In genomic region chr17:63932721-63933120, GRCh38 we compare ENCODE assay signal across 12 cellular contexts. TPM values are rescaled to one million over a fixed set of nuclear protein-coding genes. Genes with fewer than 3 reads are reported as not detected.
DNase-seq lines count a peak whose midpoint lies in the region; ATAC-seq and TF ChIP-seq lines count a peak whose summit lies in the region.
"Had no signal": no experiment of that assay in that cellular context is flagged by ENCODE, and none has a peak within 500 bp of the region (broad histone marks: within the 10 kb centered on the region; RNA-seq: fewer than 3 reads in every experiment).

No MANE protein-coding gene starts in this region.

- no peaks in the 10 kb centered on the region for H3K9me3 Mint-ChIP-seq in activated CD4-positive, alpha-beta T cell treated with anti-CD3 and anti-CD28 coated beads for 36 hours (ENCODE audit: low read depth)
- H3K9me3 Mint-ChIP-seq in naive B cell: peaks cover 0 to 4% (median 0%) of the 10 kb centered on the region in 7 donors

- H3K4me1 ChIP-seq in MM.1S (ENCODE audit: low read length): peaks cover 5% of the 10 kb centered on the region; the same call in 1 of the 2 replicates

- no peaks in the 10 kb centered on the region for H3K27me3 ChIP-seq in MM.1S (replicated peaks; ENCODE audit: insufficient read depth, low read length)

- H3K4me2 ChIP-seq in MM.1S (ENCODE audit: low read depth, low read length): peak overlapping the region; percentile 85

- TF ChIP-seq CTCF in MM.1S (IDR thresholded peaks at IDR 0.05; ENCODE audit: low read length): no peak

- H3K9me2 ChIP-seq in MM.1S (replicated peaks; ENCODE audit: insufficient read depth, low read length): no peaks in the 10 kb centered on the region

- no peak for ATAC-seq in activated CD4-positive, alpha-beta T cell treated with anti-CD3 and anti-CD28 coated beads for 36 hours
- ATAC-seq in GM21528 (IDR thresholded peaks at IDR 0.05; ENCODE audit: low FRiP score, unreplicated experiment): peak; percentile 26
- ATAC-seq in naive B cell (ENCODE audit: low read depth in 2 of 2): peak; percentile 37 to 53
- no peak for ATAC-seq in GM19455 (IDR thresholded peaks at IDR 0.05; ENCODE audit: unreplicated experiment)

- H3K36me3 Mint-ChIP-seq in activated CD4-positive, alpha-beta T cell treated with anti-CD3 and anti-CD28 coated beads for 36 hours (ENCODE audit: low read depth): no peaks in the 10 kb centered on the region
- H3K36me3 Mint-ChIP-seq in naive B cell: peaks cover 6 to 32% of the 10 kb centered on the region in 2 donors

- DNase-seq in activated CD4-positive, alpha-beta T cell treated with anti-CD3 and anti-CD28 coated beads for 36 hours: no peak
- no peak for DNase-seq in activated CD4-positive, alpha-beta T cell treated with anti-CD3 and anti-CD28 coated beads, Interleukin-2, amount 50 U/mL, for 4 hours
- no peak for DNase-seq in MM.1S
- no peak for DNase-seq in naive B cell
- no peak for DNase-seq in MV-4-11 (lab: John Stamatoyannopoulos, UW)
- DNase-seq in GDM1 (lab: John Stamatoyannopoulos, UW): no peak
- DNase-seq: glutamatergic neuron, left ventricle myocardium superior had no signal

- H3K9ac ChIP-seq in MM.1S (ENCODE audit: low read length): peak overlapping the region; percentile 51; the same call in 1 of the 2 replicates

- POLR2A ChIA-PET in activated CD4-positive, alpha-beta T cell treated with anti-CD3 and anti-CD28 coated beads for 36 hours (lab: Charles Lee): no interaction called here

- intact Hi-C loops in activated CD4-positive, alpha-beta T cell treated with anti-CD3 and anti-CD28 coated beads for 36 hours (cut with DNase I, micrococcal nuclease): no loop called here

- H3K4me3 ChIP-seq in MM.1S (ENCODE audit: low read length): peak overlapping the region; percentile 67

- peaks cover 15% of the 10 kb centered on the region for H3K4me1 Mint-ChIP-seq in activated CD4-positive, alpha-beta T cell treated with anti-CD3 and anti-CD28 coated beads for 36 hours
- peaks cover 48 to 69% (median 64%) of the 10 kb centered on the region in 3 donors for H3K4me1 Mint-ChIP-seq in naive B cell

- no peak overlapping the region for H3K27ac ChIP-seq in MM.1S (ENCODE audit: low read length)
- H3K27ac ChIP-seq: thoracic aorta had no signal

- H3K27me3 Mint-ChIP-seq in activated CD4-positive, alpha-beta T cell treated with anti-CD3 and anti-CD28 coated beads for 36 hours: no peaks in the 10 kb centered on the region
- no peaks in the 10 kb centered on the region for H3K27me3 Mint-ChIP-seq in naive B cell

- no peaks in the 10 kb centered on the region for H4K20me1 ChIP-seq in MM.1S (ENCODE audit: insufficient read depth, low read length)

- H3K79me2 ChIP-seq in MM.1S (ENCODE audit: low read length): no peaks in the 10 kb centered on the region

- CTCF ChIA-PET in activated CD4-positive, alpha-beta T cell treated with anti-CD3 and anti-CD28 coated beads for 36 hours (lab: Charles Lee): interaction anchor here (1.0 to 2.6 kb wide), 8 partner anchors 14 to 201 kb away, joined by 3 to 16 read pairs (median 6); partner anchors contain the start of gene GH1

- H2AFZ ChIP-seq in MM.1S (ENCODE audit: low read length): peak overlapping the region; percentile 81

- no peaks in the 10 kb centered on the region for H3K36me3 ChIP-seq in MM.1S (replicated peaks; ENCODE audit: insufficient read depth, low read length)
- H3K36me3 ChIP-seq: thoracic aorta had no signal

- H3F3A ChIP-seq in MM.1S (ENCODE audit: insufficient read depth, low read length): no peaks in the 10 kb centered on the region

- peak overlapping the region; percentile 93 for H3K27ac Mint-ChIP-seq in activated CD4-positive, alpha-beta T cell treated with anti-CD3 and anti-CD28 coated beads for 36 hours
- H3K27ac Mint-ChIP-seq in naive B cell: peak overlapping the region; percentile 84 to 97 (median 96)

- no peaks in the 10 kb centered on the region for H3K9me3 ChIP-seq in MM.1S (replicated peaks; ENCODE audit: insufficient read depth, low read length)
- H3K9me3 ChIP-seq: thoracic aorta had no signal

- peak overlapping the region; percentile 88 for H3K4me3 Mint-ChIP-seq in activated CD4-positive, alpha-beta T cell treated with anti-CD3 and anti-CD28 coated beads for 36 hours
- peak overlapping the region; percentile 97 to 100 (median 99) for H3K4me3 Mint-ChIP-seq in naive B cell

RNA-seq across cellular contexts. Expression of gene CD79B, which starts 0.6 kb away (rescaled TPM):
- 10 to 100 TPM; 19.8 to 28.0 TPM for total RNA-seq in activated CD4-positive, alpha-beta T cell treated with anti-CD3 and anti-CD28 coated beads for 36 hours
- polyA plus RNA-seq in naive B cell (ENCODE audit: low read depth in 6 of 6): 1,000 to 10,000 TPM; 2,263 to 2,851 (median 2,433) TPM

RNA-seq across cellular contexts. Expression of gene GH1, which starts 14.1 kb away (rescaled TPM):
- under 1 TPM in 1 of 2 experiments, not detected in 1; 0.28 TPM for total RNA-seq in activated CD4-positive, alpha-beta T cell treated with anti-CD3 and anti-CD28 coated beads for 36 hours
- 1 to 10 TPM in 1 of 6 donors, not detected in 5; 1.8 TPM for polyA plus RNA-seq in naive B cell (ENCODE audit: low read depth in 6 of 6)
- total RNA-seq: dermis microvascular lymphatic vessel endothelial cell, left ventricle myocardium superior, thoracic aorta had no signal

RNA-seq across cellular contexts. Expression of gene CSHL1, which starts 21.7 kb away (rescaled TPM):
- total RNA-seq in activated CD4-positive, alpha-beta T cell treated with anti-CD3 and anti-CD28 coated beads for 36 hours: not detected
- not detected for polyA plus RNA-seq in naive B cell (ENCODE audit: low read depth in 6 of 6)
- total RNA-seq: dermis microvascular lymphatic vessel endothelial cell, left ventricle myocardium superior, thoracic aorta had no signal

RNA-seq across cellular contexts. Expression of gene CSH1, which starts 36.3 kb away (rescaled TPM):
- not detected for total RNA-seq in activated CD4-positive, alpha-beta T cell treated with anti-CD3 and anti-CD28 coated beads for 36 hours
- not detected for polyA plus RNA-seq in naive B cell (ENCODE audit: low read depth in 6 of 6)
- total RNA-seq: dermis microvascular lymphatic vessel endothelial cell, left ventricle myocardium superior, thoracic aorta had no signal

RNA-seq across cellular contexts. Expression of gene SCN4A, which starts 40.0 kb away (rescaled TPM):
- total RNA-seq in activated CD4-positive, alpha-beta T cell treated with anti-CD3 and anti-CD28 coated beads for 36 hours: under 1 TPM; 0.21 to 0.50 TPM
- polyA plus RNA-seq in naive B cell (ENCODE audit: low read depth in 6 of 6): 1 to 10 TPM in 3 of 6 donors, under 1 TPM in 2, not detected in 1; 0.89 to 1.4 (median 1.1) TPM

Comparison
In these comparisons a context has a peak if more than half of its experiments do, and no peak if none do; other contexts are left out.
1. ATAC-seq: peak in GM21528 (single experiment) and naive B cell (2 of 2); none in activated CD4-positive, alpha-beta T cell treated with anti-CD3 and anti-CD28 coated beads for 36 hours (single experiment) and GM19455 (single experiment).